Comparison of ENCODE assay signal across 10 cellular contexts in the genomic region with DNA sequence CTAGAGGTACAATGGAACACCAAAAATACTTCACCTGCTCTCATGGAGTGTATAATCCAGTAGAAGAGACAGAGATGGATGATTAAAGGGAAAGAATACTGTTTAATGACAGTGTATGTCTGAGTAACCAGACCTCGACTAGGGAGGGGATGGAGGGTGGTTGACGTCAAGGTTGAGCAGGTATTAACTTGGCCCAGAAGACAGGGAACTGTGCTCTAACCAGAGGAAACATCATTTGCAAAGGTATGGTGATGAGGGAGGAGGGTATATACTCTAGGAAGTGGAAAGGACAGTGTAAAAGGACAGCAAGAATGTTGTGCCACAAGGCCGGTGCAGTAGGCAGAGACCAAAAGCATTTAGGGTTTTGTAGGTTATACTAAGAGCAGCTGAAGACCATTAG. TPM values are rescaled to one million over a fixed set of nuclear protein-coding genes. Genes with fewer than 3 reads are reported as not detected.
A peak's percentile ranks its signal among the peaks of the same experiment; 100 is the strongest.
DNase-seq lines count a peak whose midpoint lies in the region; ATAC-seq and TF ChIP-seq lines count a peak whose summit lies in the region.
"Had no signal": no experiment of that assay in that cellular context is flagged by ENCODE, and none has a peak within 500 bp of the region (broad histone marks: within the 10 kb centered on the region; RNA-seq: fewer than 3 reads in every experiment).

No MANE protein-coding gene starts in this region.

- TF ChIP-seq CTCF in GM12864 (IDR thresholded peaks at IDR 0.05; ENCODE audit: low read depth, low read length, missing control alignments): no peak

- no peak for DNase-seq in GM12864 (ENCODE audit: low read depth)
- no peak for DNase-seq in T-cell
- DNase-seq in naive thymus-derived CD8-positive, alpha-beta T cell: no peak
- DNase-seq in amygdala (lab: John Stamatoyannopoulos, UW): no peak
- DNase-seq in NCI-H226: no peak
- no peak for DNase-seq in NCI-H69 (lab: John Stamatoyannopoulos, UW)
- no peak for DNase-seq in globus pallidus (ENCODE audit: low spot score)
- DNase-seq: stimulated activated CD4-positive, alpha-beta T cell treated with anti-CD3 and anti-CD28 coated beads, Interleukin-4, amount 100 ng/mL, for 4 hours had no signal

- POLR2A ChIA-PET in T-cell (lab: Charles Lee): interaction anchor here in 1 of 2 donors (1.4 kb wide), 1 partner anchor 70 kb away, joined by 7 read pairs; the partner anchor contains the start of gene UMAD1
- POLR2A ChIA-PET in naive thymus-derived CD8-positive, alpha-beta T cell (lab: Charles Lee): interaction anchor here (2.6 kb wide), 1 partner anchor 71 kb away, joined by 10 read pairs; the partner anchor contains the start of gene UMAD1

- no peaks in the 10 kb centered on the region for H3K9me3 Mint-ChIP-seq in T-cell
- H3K9me3 Mint-ChIP-seq in naive thymus-derived CD8-positive, alpha-beta T cell: no peaks in the 10 kb centered on the region

- peak overlapping the region; percentile 68 for H3K4me3 ChIP-seq in GM12864 (ENCODE audit: low read depth, low read length)

- peak; percentile 27 for ATAC-seq in GM21526 (IDR thresholded peaks at IDR 0.05; ENCODE audit: low FRiP score, unreplicated experiment)
- ATAC-seq in T-cell (replicated peaks in 1 of 4): no peak
- ATAC-seq in naive thymus-derived CD8-positive, alpha-beta T cell: peak in 1 of 2 donors; percentile 1

- peak overlapping the region in 2 of 3 donors; percentile 60 to 79 for H3K4me3 Mint-ChIP-seq in T-cell
- H3K4me3 Mint-ChIP-seq in naive thymus-derived CD8-positive, alpha-beta T cell: peak overlapping the region in 9 of 10 donors; percentile 61 to 89 (median 82)

- CTCF ChIA-PET in T-cell (lab: Charles Lee): no interaction called here

- H3K36me3 Mint-ChIP-seq in T-cell: peaks cover 20% of the 10 kb centered on the region
- peaks cover 0 to 25% (median 18%) of the 10 kb centered on the region in 3 donors for H3K36me3 Mint-ChIP-seq in naive thymus-derived CD8-positive, alpha-beta T cell

- H3K4me1 Mint-ChIP-seq in T-cell: peaks cover 38 to 46% (median 46%) of the 10 kb centered on the region in 3 donors
- peaks cover 16 to 41% (median 36%) of the 10 kb centered on the region in 4 donors for H3K4me1 Mint-ChIP-seq in naive thymus-derived CD8-positive, alpha-beta T cell

- H3K27me3 Mint-ChIP-seq in T-cell: no peaks in the 10 kb centered on the region
- no peaks in the 10 kb centered on the region for H3K27me3 Mint-ChIP-seq in naive thymus-derived CD8-positive, alpha-beta T cell

- peak overlapping the region; percentile 85 to 86 for H3K27ac Mint-ChIP-seq in T-cell
- peak overlapping the region; percentile 77 to 94 (median 91) for H3K27ac Mint-ChIP-seq in naive thymus-derived CD8-positive, alpha-beta T cell

RNA-seq across cellular contexts. Expression of gene MIOS, which starts 2.9 kb away (rescaled TPM):
- total RNA-seq in T-cell: 10 to 100 TPM; 26.2 to 33.4 (median 28.0) TPM
- 10 to 100 TPM; 35.2 to 37.7 TPM for total RNA-seq in naive thymus-derived CD8-positive, alpha-beta T cell
- polyA plus RNA-seq in naive thymus-derived CD8-positive, alpha-beta T cell: 10 to 100 TPM; 15.6 to 23.5 (median 19.7) TPM

RNA-seq across cellular contexts. Expression of gene COL28A1, which starts 33.9 kb away (rescaled TPM):
- under 1 TPM in 4 of 5 donors, not detected in 1; 0.09 to 0.23 (median 0.19) TPM for total RNA-seq in T-cell
- total RNA-seq in naive thymus-derived CD8-positive, alpha-beta T cell: under 1 TPM; 0.33 to 0.91 TPM
- not detected for polyA plus RNA-seq in naive thymus-derived CD8-positive, alpha-beta T cell
- total RNA-seq: dermis microvascular lymphatic vessel endothelial cell had no signal
